ENCODE assay signal across 13 cellular contexts in genomic region chr17:6551909-6552768, GRCh38. TPM values are rescaled to one million over a fixed set of nuclear protein-coding genes. Genes with fewer than 3 reads are reported as not detected.
DNase-seq lines count a peak whose midpoint lies in the region.
"Had no signal": no experiment of that assay in that cellular context is flagged by ENCODE, and none has a peak within 500 bp of the region (broad histone marks: within the 10 kb centered on the region; RNA-seq: fewer than 3 reads in every experiment).

No MANE protein-coding gene starts in this region.

- peak overlapping the region; percentile 73 for H3K27ac ChIP-seq in muscle layer of colon (ENCODE audit: low read depth, low read length)
- H3K27ac ChIP-seq: BLaER1, SJSA1 had no signal

- peak overlapping the region; percentile 33 for H3K9ac ChIP-seq in muscle layer of colon (ENCODE audit: low read length)
- H3K9ac ChIP-seq: BLaER1 had no signal

- no peaks in the 10 kb centered on the region for H3K9me3 ChIP-seq in muscle layer of colon (ENCODE audit: low read length)
- H3K9me3 ChIP-seq: BLaER1, SJSA1 had no signal

- no peaks in the 10 kb centered on the region for H3K36me3 ChIP-seq in muscle layer of colon (ENCODE audit: insufficient read depth, low read length)
- H3K36me3 ChIP-seq: BLaER1, SJSA1 had no signal

- peak; percentile 93 for DNase-seq in DMS79 (lab: John Stamatoyannopoulos, UW)
- DNase-seq in NCI-H1694 treated with DMSO at 0.1 percent for 48 hours (lab: John Stamatoyannopoulos, UW) = peak; percentile 12
- peak; percentile 66 for DNase-seq in cerebellum (ENCODE audit: low spot score)
- no peak for DNase-seq in hippocampal formation (lab: John Stamatoyannopoulos, UW)
- no peak for DNase-seq in activated naive CD4-positive, alpha-beta T cell treated with anti-CD3 and anti-CD28 coated beads, Interleukin-2, amount 50 U/mL, for 16 hours
- no peak for DNase-seq in EL
- DNase-seq in NCI-H1436 treated with DMSO at 0.1 percent for 48 hours (lab: John Stamatoyannopoulos, UW) = no peak
- DNase-seq: activated CD4-positive, alpha-beta T cell treated with anti-CD3 and anti-CD28 coated beads, Interleukin-2, amount 10 ng/mL, durations not matched to agents 24 days and 14 days; activated naive CD4-positive, alpha-beta T cell; foreskin fibroblast had no signal

- H3K4me1 ChIP-seq in muscle layer of colon (ENCODE audit: insufficient read depth, low read length) = peaks cover 49% of the 10 kb centered on the region

- H3K4me3 ChIP-seq in muscle layer of colon (ENCODE audit: low read depth in 1 of 2, low read length in 2 of 2) = peak overlapping the region in 1 of 2 donors; percentile 27
- H3K4me3 ChIP-seq: BLaER1, SJSA1 had no signal

- H3K27me3 ChIP-seq in muscle layer of colon (ENCODE audit: control insufficient read depth in 1 of 2, insufficient read depth in 2 of 2, low read length in 2 of 2) = peaks cover 0 to 18% of the 10 kb centered on the region in 2 donors
- H3K27me3 ChIP-seq: SJSA1 had no signal

RNA-seq across cellular contexts. Expression of gene PITPNM3, which starts 4.2 kb away (rescaled TPM):
- 10.1 TPM for total RNA-seq in cerebellum

Comparison
In these comparisons a context has a peak if more than half of its experiments do, and no peak if none do; other contexts are left out.
1. DNase-seq: peak in DMS79 (single experiment), NCI-H1694 treated with DMSO at 0.1 percent for 48 hours (single experiment) and cerebellum (single experiment); none in hippocampal formation (0 of 2), activated naive CD4-positive, alpha-beta T cell treated with anti-CD3 and anti-CD28 coated beads, Interleukin-2, amount 50 U/mL, for 16 hours (single experiment), EL (single experiment) and NCI-H1436 treated with DMSO at 0.1 percent for 48 hours (single experiment).